13 cellular contexts compared by ENCODE assay signal in genomic region chr19:15900037-15900436, GRCh38. TPM values are rescaled to one million over a fixed set of nuclear protein-coding genes. Genes with fewer than 3 reads are reported as not detected.
"Had no signal": no experiment of that assay in that cellular context is flagged by ENCODE, and none has a peak within 500 bp of the region (broad histone marks: within the 10 kb centered on the region; RNA-seq: fewer than 3 reads in every experiment).

No MANE protein-coding gene starts in this region.

RNA-seq across cellular contexts. Expression of gene CYP4F2, which starts 2.2 kb away (rescaled TPM):
- total RNA-seq: body of pancreas, frontal cortex, mononuclear cell, osteocyte, psoas muscle, right cardiac atrium, skeletal muscle tissue, temporal lobe had no signal
- polyA plus RNA-seq: right cardiac atrium had no signal

RNA-seq across cellular contexts. Expression of gene CYP4F11, which starts 34.3 kb away (rescaled TPM):
- total RNA-seq: activated naive CD4-positive, alpha-beta T cell treated with anti-CD3 and anti-CD28 coated beads, Interleukin-2, amount 50 U/mL, for 72 hours; frontal cortex; mononuclear cell; osteocyte; skeletal muscle tissue; temporal lobe had no signal

RNA-seq across cellular contexts. Expression of gene OR10H4, which starts 48.8 kb away (rescaled TPM):
- total RNA-seq: activated naive CD4-positive, alpha-beta T cell treated with anti-CD3 and anti-CD28 coated beads, Interleukin-2, amount 50 U/mL, for 72 hours; body of pancreas; colonic mucosa; frontal cortex; liver; mononuclear cell; osteocyte; psoas muscle; right cardiac atrium; skeletal muscle tissue; stomach; temporal lobe; vagina had no signal
- polyA plus RNA-seq: liver, psoas muscle, right cardiac atrium, stomach had no signal
